1 cellular context compared by ENCODE assay signal in genomic region chr20:62377615-62378085, GRCh38.
A peak's percentile ranks its signal among the peaks of the same experiment; 100 is the strongest.
TF ChIP-seq lines count a peak whose summit lies in the region.

No MANE protein-coding gene starts in this region.

TF ChIP-seq in Ishikawa, 13 proteins besides CTCF, POLR2A, EP300 and RAD21 (continued from another document):
- TF ChIP-seq REST (IDR thresholded peaks at IDR 0.05; ENCODE audit: low read depth) = no peak; the same call in 1 of the 2 replicates
- TF ChIP-seq CEBPB (IDR thresholded peaks at IDR 0.05) = peak; percentile 53; the same call in 1 of the 2 replicates
- TF ChIP-seq CREB1 (IDR thresholded peaks at IDR 0.05; ENCODE audit: low read depth) = no peak
- TF ChIP-seq TEAD4 (IDR thresholded peaks at IDR 0.05) = peak; percentile 96
- peak; percentile 99 for TF ChIP-seq FOXM1 (IDR thresholded peaks at IDR 0.05; ENCODE audit: borderline replicate concordance, low read depth)
- peak; percentile 100 for TF ChIP-seq TCF12 (IDR thresholded peaks at IDR 0.05; ENCODE audit: low read depth)
- no peak for TF ChIP-seq TAF1 (IDR thresholded peaks at IDR 0.05; ENCODE audit: low read depth)
- TF ChIP-seq USF1 (IDR thresholded peaks at IDR 0.05) = peak; percentile 35
- peak; percentile 66 for TF ChIP-seq YY1 (IDR thresholded peaks at IDR 0.05; ENCODE audit: low read depth)
- TF ChIP-seq ZBTB7A (IDR thresholded peaks at IDR 0.05; ENCODE audit: low read depth) = peak; percentile 99
- peak; percentile 100 for TF ChIP-seq NFIC (IDR thresholded peaks at IDR 0.05)
- TF ChIP-seq MAX (IDR thresholded peaks at IDR 0.05) = peak; percentile 72
